8 cellular contexts compared by ENCODE assay signal in genomic region chr15:100879461-100880138, GRCh38. TPM values are rescaled to one million over a fixed set of nuclear protein-coding genes. Genes with fewer than 3 reads are reported as not detected.
DNase-seq lines count a peak whose midpoint lies in the region; ATAC-seq and TF ChIP-seq lines count a peak whose summit lies in the region.

Gene ALDH1A3 (plus strand): TSS chr15:100879831. CDS start chr15:100879908, 77 bp downstream.

- TF ChIP-seq CTCF in epithelial cell of proximal tubule (conservative IDR thresholded peaks at IDR 0.05; ENCODE audit: low read depth, low read length) (no peak), lower leg skin (IDR thresholded peaks at IDR 0.05) (no peak)

- peaks cover 71 to 78% of the 10 kb centered on the region in 2 donors for H3K27me3 Mint-ChIP-seq in T-cell
- H3K27me3 Mint-ChIP-seq in natural killer cell treated with Interleukin-12 subunit alpha and Interleukin-12 subunit beta and Interleukin-15 and Interleukin-18, amount 100 ng/mL, for 72 hours = peaks cover 52 to 69% of the 10 kb centered on the region in 2 donors

- TF ChIP-seq POLR2A in lower leg skin (IDR thresholded peaks at IDR 0.05) = no peak

- peaks cover 0 to 37% (median 11%) of the 10 kb centered on the region in 11 experiments; a peak in 11 of 22 replicates for H4K20me1 ChIP-seq in BLaER1 treated with 17β-estradiol and CSF1 and Interleukin-3, amounts not matched to agents 10 nM and 100 nM

- peaks cover 77 to 100% (median 96%) of the 10 kb centered on the region in 11 experiments for H3K27me3 ChIP-seq in BLaER1 treated with 17β-estradiol and CSF1 and Interleukin-3, amounts not matched to agents 10 nM and 100 nM

- H3K9me3 Mint-ChIP-seq in T-cell = no peaks in the 10 kb centered on the region
- no peaks in the 10 kb centered on the region for H3K9me3 Mint-ChIP-seq in natural killer cell treated with Interleukin-12 subunit alpha and Interleukin-12 subunit beta and Interleukin-15 and Interleukin-18, amount 100 ng/mL, for 72 hours

- no peak within 1 kb of the TSS for H3K27ac ChIP-seq in BLaER1 treated with 17β-estradiol and CSF1 and Interleukin-3, amounts not matched to agents 10 nM and 100 nM

- peak within 1 kb of the TSS; percentile 35 to 62 (median 45); a peak in 18 of 20 replicates for H3K4me3 ChIP-seq in BLaER1 treated with 17β-estradiol and CSF1 and Interleukin-3, amounts not matched to agents 10 nM and 100 nM
- H3K4me3 ChIP-seq in epithelial cell of proximal tubule (ENCODE audit: low read depth, low read length) = peak within 1 kb of the TSS; percentile 65
- H3K4me3 ChIP-seq in lower leg skin (ENCODE audit: low read depth, poor library complexity, severe bottlenecking) = no peak within 1 kb of the TSS

- no peak within 1 kb of the TSS for H3K9ac ChIP-seq in BLaER1 treated with 17β-estradiol and CSF1 and Interleukin-3, amounts not matched to agents 10 nM and 100 nM

- DNase-seq in T-cell (no peak), epithelial cell of proximal tubule (ENCODE audit: low read depth) (no peak), lower leg skin (ENCODE audit: low spot score in 2 of 2) (no peak), DMS114 treated with DMSO at 0.1 percent for 48 hours (lab: John Stamatoyannopoulos, UW; ENCODE audit: unreplicated experiment) (no peak)
- DNase-seq in natural killer cell treated with Interleukin-12 subunit alpha and Interleukin-12 subunit beta and Interleukin-15 and Interleukin-18, amount 100 ng/mL, for 72 hours (ENCODE audit: low spot score) = no peak

- peak within 1 kb of the TSS; percentile 65 to 71 (median 65) for H3K4me3 Mint-ChIP-seq in T-cell
- H3K4me3 Mint-ChIP-seq in natural killer cell treated with Interleukin-12 subunit alpha and Interleukin-12 subunit beta and Interleukin-15 and Interleukin-18, amount 100 ng/mL, for 72 hours = no peak within 1 kb of the TSS

- peaks cover 0 to 19% (median 8%) of the 10 kb centered on the region in 11 experiments; a peak in 11 of 22 replicates for H3K9me3 ChIP-seq in BLaER1 treated with 17β-estradiol and CSF1 and Interleukin-3, amounts not matched to agents 10 nM and 100 nM (replicated peaks in 1 of 11)

- peak within 1 kb of the TSS; percentile 50 to 75 (median 60) for H3K4me2 ChIP-seq in BLaER1 treated with 17β-estradiol and CSF1 and Interleukin-3, amounts not matched to agents 10 nM and 100 nM

- POLR2A ChIA-PET in T-cell (lab: Charles Lee) = no interaction called here

- H3K4me1 ChIP-seq in BLaER1 treated with 17β-estradiol and CSF1 and Interleukin-3, amounts not matched to agents 10 nM and 100 nM = peaks cover 0 to 7% (median 0%) of the 10 kb centered on the region in 10 experiments; a peak in 2 of 20 replicates

- H3K36me3 Mint-ChIP-seq in T-cell = no peaks in the 10 kb centered on the region
- H3K36me3 Mint-ChIP-seq in natural killer cell treated with Interleukin-12 subunit alpha and Interleukin-12 subunit beta and Interleukin-15 and Interleukin-18, amount 100 ng/mL, for 72 hours = no peaks in the 10 kb centered on the region

- no CpG with 5 or more reads among the region's 94 CpGs for WGBS in lower leg skin, 2 donors

- peaks cover 9 to 13% (median 12%) of the 10 kb centered on the region in 3 donors for H3K4me1 Mint-ChIP-seq in T-cell
- H3K4me1 Mint-ChIP-seq in natural killer cell treated with Interleukin-12 subunit alpha and Interleukin-12 subunit beta and Interleukin-15 and Interleukin-18, amount 100 ng/mL, for 72 hours (ENCODE audit: low read depth in 2 of 2) = peaks cover 2 to 5% of the 10 kb centered on the region in 2 donors

- CTCF ChIA-PET in T-cell (lab: Charles Lee) = no interaction called here

- no peak within 1 kb of the TSS for H3K27ac Mint-ChIP-seq in T-cell
- no peak within 1 kb of the TSS for H3K27ac Mint-ChIP-seq in natural killer cell treated with Interleukin-12 subunit alpha and Interleukin-12 subunit beta and Interleukin-15 and Interleukin-18, amount 100 ng/mL, for 72 hours

- intact Hi-C loops in lower leg skin (cut with DNase I; ENCODE audit: low total_unique reads) = no loop called here

- peak; percentile 50 for ATAC-seq in GM21515 (IDR thresholded peaks at IDR 0.05; ENCODE audit: unreplicated experiment)
- peak; percentile 45 to 60 (median 48) for ATAC-seq in T-cell (replicated peaks in 1 of 4)
- ATAC-seq in natural killer cell treated with Interleukin-12 subunit alpha and Interleukin-12 subunit beta and Interleukin-15 and Interleukin-18, amount 100 ng/mL, for 72 hours = peak; percentile 32 to 52
- no peak for ATAC-seq in GM21717 (IDR thresholded peaks at IDR 0.05; ENCODE audit: unreplicated experiment)

- H3K36me3 ChIP-seq in BLaER1 treated with 17β-estradiol and CSF1 and Interleukin-3, amounts not matched to agents 10 nM and 100 nM = no peaks in the 10 kb centered on the region

RNA-seq across cellular contexts. Expression of gene ALDH1A3, which starts in this region (rescaled TPM):
- total RNA-seq in T-cell = 1 to 10 TPM in 1 of 5 donors, under 1 TPM in 2, not detected in 2; 0.26 to 1.2 (median 0.38) TPM
- total RNA-seq in epithelial cell of proximal tubule = 79.9 and 141 TPM in 2 replicates
- total RNA-seq in natural killer cell treated with Interleukin-12 subunit alpha and Interleukin-12 subunit beta and Interleukin-15 and Interleukin-18, amount 100 ng/mL, for 72 hours = not detected
- 10 to 100 TPM in 2 of 4 donors, 1 to 10 TPM in 2; 3.3 to 24.5 (median 8.7) TPM for total RNA-seq in lower leg skin

Comparison
In these comparisons a context has a peak if more than half of its experiments do, and no peak if none do; other contexts are left out.
1. Peak in ATAC-seq in natural killer cell treated with Interleukin-12 subunit alpha and Interleukin-12 subunit beta and Interleukin-15 and Interleukin-18, amount 100 ng/mL, for 72 hours; RNA of the gene not detected or under 1 TPM.